ENCODE assay signal across 2 cellular contexts in the genomic region with DNA sequence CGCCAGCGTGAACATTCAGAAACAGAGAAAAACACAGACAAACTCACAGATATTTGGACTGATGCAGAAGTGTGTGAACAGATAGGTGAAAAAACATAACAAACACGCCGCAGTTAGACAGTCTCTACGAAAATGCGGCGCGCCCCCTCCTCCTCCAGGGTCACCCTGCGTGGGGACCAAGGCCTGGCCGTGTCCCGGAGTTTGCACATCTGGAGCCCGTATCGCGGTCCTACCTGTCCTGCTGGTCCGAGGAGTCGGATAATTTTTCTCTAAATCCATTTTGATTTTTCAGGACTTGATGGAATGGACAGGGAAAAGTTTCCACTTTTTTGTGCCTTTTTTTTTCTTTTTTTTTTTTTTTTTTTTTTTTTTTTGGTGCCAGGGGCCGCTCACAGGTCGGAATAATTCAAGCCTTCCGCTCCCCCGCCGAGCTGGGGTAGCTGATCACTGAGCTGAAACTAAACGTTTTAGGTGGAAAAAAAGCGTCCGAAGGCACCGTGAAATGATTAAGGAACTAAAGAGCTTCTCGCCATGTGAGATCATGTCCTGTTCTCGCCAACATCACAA.
TF ChIP-seq lines count a peak whose summit lies in the region.

Gene PAX5, minus strand, starts transcription at position 516 of the 567 bp plus-strand sequence. Its CDS starts 237 bp downstream, at position 279.

TF ChIP-seq in SK-N-SH, 30 proteins besides CTCF, POLR2A, EP300 and RAD21 (continued from another document):
- TF ChIP-seq, protein P1, sequence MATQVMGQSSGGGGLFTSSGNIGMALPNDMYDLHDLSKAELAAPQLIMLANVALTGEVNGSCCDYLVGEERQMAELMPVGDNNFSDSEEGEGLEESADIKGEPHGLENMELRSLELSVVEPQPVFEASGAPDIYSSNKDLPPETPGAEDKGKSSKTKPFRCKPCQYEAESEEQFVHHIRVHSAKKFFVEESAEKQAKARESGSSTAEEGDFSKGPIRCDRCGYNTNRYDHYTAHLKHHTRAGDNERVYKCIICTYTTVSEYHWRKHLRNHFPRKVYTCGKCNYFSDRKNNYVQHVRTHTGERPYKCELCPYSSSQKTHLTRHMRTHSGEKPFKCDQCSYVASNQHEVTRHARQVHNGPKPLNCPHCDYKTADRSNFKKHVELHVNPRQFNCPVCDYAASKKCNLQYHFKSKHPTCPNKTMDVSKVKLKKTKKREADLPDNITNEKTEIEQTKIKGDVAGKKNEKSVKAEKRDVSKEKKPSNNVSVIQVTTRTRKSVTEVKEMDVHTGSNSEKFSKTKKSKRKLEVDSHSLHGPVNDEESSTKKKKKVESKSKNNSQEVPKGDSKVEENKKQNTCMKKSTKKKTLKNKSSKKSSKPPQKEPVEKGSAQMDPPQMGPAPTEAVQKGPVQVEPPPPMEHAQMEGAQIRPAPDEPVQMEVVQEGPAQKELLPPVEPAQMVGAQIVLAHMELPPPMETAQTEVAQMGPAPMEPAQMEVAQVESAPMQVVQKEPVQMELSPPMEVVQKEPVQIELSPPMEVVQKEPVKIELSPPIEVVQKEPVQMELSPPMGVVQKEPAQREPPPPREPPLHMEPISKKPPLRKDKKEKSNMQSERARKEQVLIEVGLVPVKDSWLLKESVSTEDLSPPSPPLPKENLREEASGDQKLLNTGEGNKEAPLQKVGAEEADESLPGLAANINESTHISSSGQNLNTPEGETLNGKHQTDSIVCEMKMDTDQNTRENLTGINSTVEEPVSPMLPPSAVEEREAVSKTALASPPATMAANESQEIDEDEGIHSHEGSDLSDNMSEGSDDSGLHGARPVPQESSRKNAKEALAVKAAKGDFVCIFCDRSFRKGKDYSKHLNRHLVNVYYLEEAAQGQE (IDR thresholded peaks at IDR 0.05; ENCODE audit: low read depth, low read length) = no peak; the same call in 1 of the 2 replicates
- TF ChIP-seq TCF12 (IDR thresholded peaks at IDR 0.05) = no peak
- no peak for TF ChIP-seq JUND (IDR thresholded peaks at IDR 0.05)
TF ChIP-seq in SK-N-SH: peak in this region for 0.

TF ChIP-seq in SK-N-SH treated with all-trans-retinoic acid at 6 μM for 48 hours, 23 proteins besides CTCF, POLR2A, EP300 and RAD21 (continued from another document):
- no peak for TF ChIP-seq PATZ1 (CRISPR knock-in tag; IDR thresholded peaks at IDR 0.05; ENCODE audit: borderline replicate concordance)
- TF ChIP-seq, protein P2, sequence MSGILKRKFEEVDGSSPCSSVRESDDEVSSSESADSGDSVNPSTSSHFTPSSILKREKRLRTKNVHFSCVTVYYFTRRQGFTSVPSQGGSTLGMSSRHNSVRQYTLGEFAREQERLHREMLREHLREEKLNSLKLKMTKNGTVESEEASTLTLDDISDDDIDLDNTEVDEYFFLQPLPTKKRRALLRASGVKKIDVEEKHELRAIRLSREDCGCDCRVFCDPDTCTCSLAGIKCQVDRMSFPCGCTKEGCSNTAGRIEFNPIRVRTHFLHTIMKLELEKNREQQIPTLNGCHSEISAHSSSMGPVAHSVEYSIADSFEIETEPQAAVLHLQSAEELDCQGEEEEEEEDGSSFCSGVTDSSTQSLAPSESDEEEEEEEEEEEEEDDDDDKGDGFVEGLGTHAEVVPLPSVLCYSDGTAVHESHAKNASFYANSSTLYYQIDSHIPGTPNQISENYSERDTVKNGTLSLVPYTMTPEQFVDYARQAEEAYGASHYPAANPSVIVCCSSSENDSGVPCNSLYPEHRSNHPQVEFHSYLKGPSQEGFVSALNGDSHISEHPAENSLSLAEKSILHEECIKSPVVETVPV (CRISPR knock-in tag; IDR thresholded peaks at IDR 0.05) = no peak
